ENCODE assay signal across 1 cellular context in genomic region chr17:40417609-40418427, GRCh38.
TF ChIP-seq lines count a peak whose summit lies in the region.

Gene TOP2A, minus strand, starts transcription at chr17:40417896. Its CDS starts 105 bp downstream, at chr17:40417791.

TF ChIP-seq in HEK293, 187 proteins besides CTCF, POLR2A, EP300 and RAD21 (continued from another document and continues in another):
- peak; percentile 99 for TF ChIP-seq PRDM10 (tag by site-specific recombination; IDR thresholded peaks at IDR 0.05)
- TF ChIP-seq OSR2 (tag by site-specific recombination; IDR thresholded peaks at IDR 0.05), result no peak
- peak; percentile 41 for TF ChIP-seq ZIC2 (tag by site-specific recombination; IDR thresholded peaks at IDR 0.05)
- TF ChIP-seq KLF9 (tag by site-specific recombination; IDR thresholded peaks at IDR 0.05; ENCODE audit: low read depth), result peak; percentile 79
- TF ChIP-seq YY1 (tag by site-specific recombination; IDR thresholded peaks at IDR 0.05), result peak; percentile 55; the same call in 1 of the 2 replicates
- TF ChIP-seq ZNF274 (IDR thresholded peaks at IDR 0.05; ENCODE audit: low read length), result no peak
- TF ChIP-seq ZNF274 (tag by site-specific recombination; IDR thresholded peaks at IDR 0.05; ENCODE audit: borderline replicate concordance), result no peak
- no peak for TF ChIP-seq ZNF37A (tag by site-specific recombination; IDR thresholded peaks at IDR 0.05)
- peak; percentile 51; the same call in 1 of the 2 replicates for TF ChIP-seq ZNF580 (tag by site-specific recombination; IDR thresholded peaks at IDR 0.05)
- 0 out of 2 replicates have a peak, but pooled peaks have one; percentile 37 for TF ChIP-seq ZSCAN30 (tag by site-specific recombination; IDR thresholded peaks at IDR 0.05)
- TF ChIP-seq ZNF776 (tag by site-specific recombination; IDR thresholded peaks at IDR 0.05; ENCODE audit: borderline replicate concordance), result no peak
- TF ChIP-seq KLF17 (tag by site-specific recombination; IDR thresholded peaks at IDR 0.05), result 0 out of 2 replicates have a peak, but pooled peaks have one; percentile 20
- TF ChIP-seq HOXC10 (CRISPR knock-in tag; IDR thresholded peaks at IDR 0.05), result no peak
- no peak for TF ChIP-seq ZNF624 (tag by site-specific recombination; IDR thresholded peaks at IDR 0.05)
- TF ChIP-seq PRDM4 (tag by site-specific recombination; IDR thresholded peaks at IDR 0.05), result peak; percentile 32; the same call in 1 of the 2 replicates
- TF ChIP-seq KLF1 (tag by site-specific recombination; IDR thresholded peaks at IDR 0.05), result no peak
- no peak for TF ChIP-seq ZNF404 (tag by site-specific recombination; IDR thresholded peaks at IDR 0.05)
- no peak for TF ChIP-seq ZNF585B (tag by site-specific recombination; IDR thresholded peaks at IDR 0.05)
- TF ChIP-seq BCL11B (tag by site-specific recombination; IDR thresholded peaks at IDR 0.05; ENCODE audit: low read depth), result no peak
- TF ChIP-seq ZBTB11 (tag by site-specific recombination; conservative IDR thresholded peaks at IDR 0.05; ENCODE audit: low read depth), result no peak
- TF ChIP-seq ZNF621 (tag by site-specific recombination; IDR thresholded peaks at IDR 0.05), result no peak
- peak; percentile 45; the same call in 1 of the 2 replicates for TF ChIP-seq REST (tag by site-specific recombination; IDR thresholded peaks at IDR 0.05)
- no peak for TF ChIP-seq MYNN (tag by site-specific recombination; IDR thresholded peaks at IDR 0.05; ENCODE audit: borderline replicate concordance)
- TF ChIP-seq ZBTB7A (tag by site-specific recombination; IDR thresholded peaks at IDR 0.05; ENCODE audit: low read depth), result peak; percentile 28; the same call in 1 of the 2 replicates
- TF ChIP-seq GLI2 (tag by site-specific recombination; IDR thresholded peaks at IDR 0.05; ENCODE audit: borderline replicate concordance, low read depth), result no peak
- TF ChIP-seq BCL6B (tag by site-specific recombination; IDR thresholded peaks at IDR 0.05), result no peak
- peak; percentile 47 for TF ChIP-seq PATZ1 (tag by site-specific recombination; IDR thresholded peaks at IDR 0.05)
- peak; percentile 7; the same call in 1 of the 2 replicates for TF ChIP-seq ZFP37 (tag by site-specific recombination; IDR thresholded peaks at IDR 0.05)
- no peak for TF ChIP-seq ZNF16 (tag by site-specific recombination; IDR thresholded peaks at IDR 0.05; ENCODE audit: low read depth)
- no peak for TF ChIP-seq ZNF529 (tag by site-specific recombination; IDR thresholded peaks at IDR 0.05; ENCODE audit: insufficient replicate concordance)
- TF ChIP-seq ZNF785 (tag by site-specific recombination; IDR thresholded peaks at IDR 0.05), result 0 out of 2 replicates have a peak, but pooled peaks have one; percentile 37
- no peak for TF ChIP-seq ZNF521 (tag by site-specific recombination; IDR thresholded peaks at IDR 0.05)
- 0 out of 2 replicates have a peak, but pooled peaks have one; percentile 22 for TF ChIP-seq KLF8 (tag by site-specific recombination; IDR thresholded peaks at IDR 0.05)
- no peak for TF ChIP-seq ZNF18 (tag by site-specific recombination; IDR thresholded peaks at IDR 0.05)
- peak; percentile 72 for TF ChIP-seq GLIS2 (tag by site-specific recombination; IDR thresholded peaks at IDR 0.05)
- peak; percentile 96; the same call in 1 of the 2 replicates for TF ChIP-seq PBX3 (CRISPR knock-in tag; IDR thresholded peaks at IDR 0.05)
- TF ChIP-seq ZNF777 (tag by site-specific recombination; IDR thresholded peaks at IDR 0.05; ENCODE audit: borderline replicate concordance), result peak; percentile 40; the same call in 1 of the 2 replicates
